ENCODE assay signal across 17 cellular contexts in the genomic region with DNA sequence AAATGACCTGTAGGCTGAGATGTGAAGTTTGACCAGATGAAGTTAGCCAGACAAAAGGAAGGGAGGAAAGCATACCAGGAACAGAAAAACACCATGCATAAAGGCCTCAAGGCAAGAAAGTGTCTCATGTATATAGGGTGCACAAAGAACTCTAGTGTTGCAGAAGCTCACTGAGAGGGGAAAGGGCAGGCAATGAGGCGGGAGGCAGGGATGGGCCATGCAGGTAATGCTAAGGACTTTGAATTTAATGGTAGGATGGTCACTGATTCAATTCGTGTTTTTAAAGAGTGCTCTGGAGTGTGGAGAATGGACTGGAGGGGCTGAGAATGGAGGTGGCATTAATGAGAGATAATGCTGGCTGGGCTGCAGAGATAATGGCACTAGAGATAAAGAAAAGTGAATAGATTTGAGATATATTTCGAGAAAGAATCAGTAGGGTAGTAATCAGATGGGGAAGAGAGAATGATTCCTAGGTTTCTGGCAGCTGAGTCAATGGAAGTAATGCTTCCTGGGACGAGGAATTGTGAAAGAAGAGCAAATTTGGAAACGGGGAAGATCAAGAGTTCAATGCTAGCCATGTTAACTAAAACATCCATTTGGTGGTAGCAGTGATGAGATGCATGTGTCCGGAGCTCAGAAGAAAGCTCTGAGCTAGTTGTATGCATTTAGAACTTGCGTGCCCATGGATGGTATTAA. TPM values are rescaled to one million over a fixed set of nuclear protein-coding genes. Genes with fewer than 3 reads are reported as not detected.
DNase-seq lines count a peak whose midpoint lies in the region; ATAC-seq and TF ChIP-seq lines count a peak whose summit lies in the region.
"Had no signal": no experiment of that assay in that cellular context is flagged by ENCODE, and none has a peak within 500 bp of the region (broad histone marks: within the 10 kb centered on the region; RNA-seq: fewer than 3 reads in every experiment).

No MANE protein-coding gene starts in this region.

- H2BK5ac ChIP-seq in mesendoderm (ENCODE audit: low read length), result peak overlapping the region; percentile 62

- H3K4me1 Mint-ChIP-seq in Calu3 (ENCODE audit: low read depth, unreplicated experiment) (peaks cover 47% of the 10 kb centered on the region), chondrocyte (ENCODE audit: low read depth) (peaks cover 46% of the 10 kb centered on the region)
- peaks cover 37% of the 10 kb centered on the region for H3K4me1 Mint-ChIP-seq in T-helper 2 cell treated with Interferon-gamma antibody and Interleukin-4, amounts not matched to agents 5 μg/mL and 100 μg/mL, for 36 hours (ENCODE audit: low read depth)
- H3K4me1 Mint-ChIP-seq: immature natural killer cell had no signal

- H2BK120ac ChIP-seq in mesendoderm (ENCODE audit: low read depth, low read length), result no peak overlapping the region

- CTCF ChIA-PET in Calu3 (lab: Charles Lee), result interaction anchor here (1.3 to 1.5 kb wide), 2 partner anchors 16 to 21 kb away, joined by 7 to 8 read pairs; no protein-coding TSS in a partner anchor

- H3K4me2 ChIP-seq in mesendoderm (ENCODE audit: low read length), result no peak overlapping the region
- H3K4me2 ChIP-seq: KMS-11 had no signal

- no peak overlapping the region for H4K5ac ChIP-seq in mesendoderm (ENCODE audit: low read length)

- no peak overlapping the region for H2BK15ac ChIP-seq in mesendoderm (replicated peaks; ENCODE audit: low read depth)

- ATAC-seq in GM18909 (IDR thresholded peaks at IDR 0.05; ENCODE audit: poor library complexity, unreplicated experiment), result no peak
- no peak for ATAC-seq in GM21390 (IDR thresholded peaks at IDR 0.05; ENCODE audit: unreplicated experiment)
- ATAC-seq in HG03196 (IDR thresholded peaks at IDR 0.05; ENCODE audit: unreplicated experiment), result no peak
- ATAC-seq: body of pancreas, foreskin keratinocyte had no signal

- DNase-seq in Calu3 (no peak), chondrocyte (ENCODE audit: low spot score) (no peak), mesendoderm (peak; percentile 48)
- no peak for DNase-seq in T-helper 2 cell treated with Interferon-gamma antibody and Interleukin-4, amounts not matched to agents 5 μg/mL and 100 μg/mL, for 36 hours (ENCODE audit: low spot score)
- DNase-seq: activated gamma-delta T cell treated with Interleukin-2 at 50 U/mL for 16 hours; body of pancreas; effector CD8-positive, alpha-beta T cell; foreskin keratinocyte; immature natural killer cell; NCI-H1436; stimulated activated CD4-positive, alpha-beta T cell treated with anti-CD3 and anti-CD28 coated beads, Interleukin-4, amount 100 ng/mL, for 4 hours had no signal

- H3K23ac ChIP-seq in mesendoderm (ENCODE audit: low read length), result no peak overlapping the region

- H3K9ac ChIP-seq in mesendoderm (ENCODE audit: low read length) (no peak overlapping the region), subcutaneous abdominal adipose tissue (ENCODE audit: low read length in 5 of 5) (peak overlapping the region in 1 of 5 donors; percentile 68)
- H3K9ac ChIP-seq: KMS-11 had no signal

- WGBS in mesendoderm (ENCODE audit: extremely low coverage, insufficient coverage, low lambda C conversion rate), result 100% methylated on average over 1 of the region's 7 CpGs

- no peaks in the 10 kb centered on the region for H3K79me1 ChIP-seq in mesendoderm (ENCODE audit: low read length)

- no peak overlapping the region for H3K27ac ChIP-seq in mesendoderm (ENCODE audit: low read depth, low read length)
- peak overlapping the region; percentile 100 for H3K27ac ChIP-seq in subcutaneous abdominal adipose tissue (ENCODE audit: low read depth, low read length)
- H3K27ac ChIP-seq: foreskin keratinocyte, KMS-11 had no signal

- no peaks in the 10 kb centered on the region for H3K9me3 ChIP-seq in subcutaneous abdominal adipose tissue (ENCODE audit: control insufficient read depth in 5 of 5, low read length in 5 of 5)
- H3K9me3 ChIP-seq: body of pancreas, HAP-1 had no signal

- intact Hi-C loops in Calu3 (cut with micrococcal nuclease; ENCODE audit: unreplicated experiment), result no loop called here

- no peak overlapping the region for H4K8ac ChIP-seq in mesendoderm (ENCODE audit: low read depth, low read length)

- H3K4me3 ChIP-seq in mesendoderm (ENCODE audit: low read length), result no peak overlapping the region
- H3K4me3 ChIP-seq in subcutaneous abdominal adipose tissue (ENCODE audit: low read depth in 1 of 5, low read length in 5 of 5), result peak overlapping the region in 3 of 5 donors; percentile 1 to 17 (median 13)
- H3K4me3 ChIP-seq: body of pancreas, HAP-1 had no signal

- H3K27me3 Mint-ChIP-seq in Calu3 (ENCODE audit: unreplicated experiment) (no peaks in the 10 kb centered on the region), chondrocyte (ENCODE audit: low read depth) (no peaks in the 10 kb centered on the region)
- H3K27me3 Mint-ChIP-seq in T-helper 2 cell treated with Interferon-gamma antibody and Interleukin-4, amounts not matched to agents 5 μg/mL and 100 μg/mL, for 36 hours (ENCODE audit: low read depth), result no peaks in the 10 kb centered on the region

- peak overlapping the region; percentile 14 for H2AK5ac ChIP-seq in mesendoderm (ENCODE audit: low read length)

- no peaks in the 10 kb centered on the region for H3K79me2 ChIP-seq in mesendoderm (ENCODE audit: control insufficient read depth, insufficient read depth, low read length)

- H3K36me3 ChIP-seq in mesendoderm (ENCODE audit: control insufficient read depth, insufficient read depth, low read length) (no peaks in the 10 kb centered on the region), subcutaneous abdominal adipose tissue (ENCODE audit: control insufficient read depth in 5 of 5, insufficient read depth in 5 of 5, low read length in 5 of 5) (peaks cover 0 to 5% (median 0%) of the 10 kb centered on the region in 5 donors)
- H3K36me3 ChIP-seq: HAP-1 had no signal

- peaks cover 7% of the 10 kb centered on the region for H3K36me3 Mint-ChIP-seq in Calu3 (ENCODE audit: insufficient read depth, unreplicated experiment)
- peaks cover 3% of the 10 kb centered on the region for H3K36me3 Mint-ChIP-seq in chondrocyte (ENCODE audit: low read depth)
- H3K36me3 Mint-ChIP-seq in T-helper 2 cell treated with Interferon-gamma antibody and Interleukin-4, amounts not matched to agents 5 μg/mL and 100 μg/mL, for 36 hours (ENCODE audit: low read depth), result peaks cover 13% of the 10 kb centered on the region

- no TSS peak for BruUV-seq in Calu3 (replicated peaks; lab: Mats Ljungman, UMichigan)

- H3K4me1 ChIP-seq in mesendoderm (ENCODE audit: control insufficient read depth, low read depth, low read length), result peaks cover 8% of the 10 kb centered on the region
- peaks cover 5 to 62% (median 43%) of the 10 kb centered on the region in 5 donors for H3K4me1 ChIP-seq in subcutaneous abdominal adipose tissue (ENCODE audit: control insufficient read depth in 5 of 5, insufficient read depth in 5 of 5, low read length in 5 of 5)
- H3K4me1 ChIP-seq: HAP-1 had no signal

- H3K27ac Mint-ChIP-seq in Calu3 (ENCODE audit: unreplicated experiment) (peak overlapping the region; percentile 16), chondrocyte (ENCODE audit: unreplicated experiment) (peak overlapping the region; percentile 73)
- no peak overlapping the region for H3K27ac Mint-ChIP-seq in T-helper 2 cell treated with Interferon-gamma antibody and Interleukin-4, amounts not matched to agents 5 μg/mL and 100 μg/mL, for 36 hours
- H3K27ac Mint-ChIP-seq: immature natural killer cell had no signal

- H3K4ac ChIP-seq in mesendoderm (ENCODE audit: low read depth, low read length), result no peak overlapping the region

- peak overlapping the region; percentile 33 for H3K4me3 Mint-ChIP-seq in Calu3 (ENCODE audit: low read depth, unreplicated experiment)
- H3K4me3 Mint-ChIP-seq in chondrocyte (ENCODE audit: unreplicated experiment), result no peak overlapping the region
- H3K4me3 Mint-ChIP-seq in T-helper 2 cell treated with Interferon-gamma antibody and Interleukin-4, amounts not matched to agents 5 μg/mL and 100 μg/mL, for 36 hours, result no peak overlapping the region
- H3K4me3 Mint-ChIP-seq: immature natural killer cell had no signal

- no peaks in the 10 kb centered on the region for H3K9me3 Mint-ChIP-seq in Calu3 (ENCODE audit: low read depth, unreplicated experiment)
- H3K9me3 Mint-ChIP-seq in chondrocyte (ENCODE audit: low read depth), result no peaks in the 10 kb centered on the region
- H3K9me3 Mint-ChIP-seq in T-helper 2 cell treated with Interferon-gamma antibody and Interleukin-4, amounts not matched to agents 5 μg/mL and 100 μg/mL, for 36 hours, result no peaks in the 10 kb centered on the region
- H3K9me3 Mint-ChIP-seq: immature natural killer cell had no signal

- peak overlapping the region; percentile 25 for H3K56ac ChIP-seq in mesendoderm (ENCODE audit: low read length)

- H3K27me3 ChIP-seq in mesendoderm (ENCODE audit: insufficient read depth, low read length, poor library complexity) (no peaks in the 10 kb centered on the region), subcutaneous abdominal adipose tissue (ENCODE audit: control insufficient read depth in 5 of 5, insufficient read depth in 4 of 5, low read length in 5 of 5) (no peaks in the 10 kb centered on the region)
- H3K27me3 ChIP-seq: body of pancreas, foreskin keratinocyte had no signal

- no peak for TF ChIP-seq CTCF in Calu3 (IDR thresholded peaks at IDR 0.05; ENCODE audit: unreplicated experiment)
- no peak for TF ChIP-seq CTCF in chondrocyte (IDR thresholded peaks at IDR 0.05)

- no peak overlapping the region for H3K18ac ChIP-seq in mesendoderm (ENCODE audit: low read length)

RNA-seq across cellular contexts. Expression of gene LIMA1, which starts 43.1 kb away (rescaled TPM):
- 48.9 and 67.6 TPM in 2 replicates for total RNA-seq in Calu3 (2022)
- total RNA-seq in chondrocyte, result 90.3 to 120 TPM (median 114 TPM) in 3 replicates
- 94.9 TPM for polyA plus RNA-seq in mesendoderm (2013, experiment 1 of 2)
- 93.3 TPM for polyA plus RNA-seq in mesendoderm (2013, experiment 2 of 2)
